ENCODE assay signal across 8 cellular contexts in the genomic region with DNA sequence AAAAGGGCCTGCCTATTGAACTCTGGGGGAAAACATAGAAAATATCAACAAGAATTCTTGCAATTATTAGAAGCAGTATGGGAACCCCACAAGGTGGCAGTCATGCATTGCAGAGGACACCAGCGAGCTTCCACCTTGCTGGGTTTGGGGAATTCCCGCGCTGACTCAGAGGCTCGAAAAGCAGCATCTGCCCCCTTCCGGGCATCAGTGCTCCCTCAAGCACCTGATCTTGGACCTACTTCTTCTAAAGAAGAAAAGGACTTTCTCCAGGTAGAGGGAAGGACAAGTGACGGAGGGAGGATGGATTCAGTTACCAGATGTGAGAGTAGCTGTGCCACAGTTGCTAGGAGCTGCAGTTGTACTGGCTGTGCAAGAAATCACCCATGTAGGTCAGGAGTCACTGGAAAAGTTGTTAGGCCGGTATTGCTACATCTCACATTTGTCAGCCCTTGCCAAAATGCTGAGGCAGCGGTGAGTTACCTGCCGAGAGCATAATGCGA.
DNase-seq lines count a peak whose midpoint lies in the region; ATAC-seq, FAIRE-seq and TF ChIP-seq lines count a peak whose summit lies in the region.
"Not testable (repeated sequence)": the region's sequence is repeated elsewhere in the genome, so short reads cannot be mapped to it uniquely, and the experiment has no call there.

No MANE protein-coding gene starts in this region.

- not testable (repeated sequence) for H2AFZ ChIP-seq in K562 (ENCODE audit: low read depth, low read length)

- CTCF ChIA-PET in K562 (lab: Yijun Ruan, JAX; ENCODE audit: low intra/inter-chr PET ratio) = interaction anchor here (0.6 to 0.7 kb wide), 2 partner anchors 529 to 644 kb away, joined by 3 read pairs; no protein-coding TSS in a partner anchor

- not testable (repeated sequence) for H3K4me1 ChIP-seq in NT2/D1 (ENCODE audit: insufficient read depth, insufficient read length); K562 (replicated peaks in 1 of 2; ENCODE audit: control insufficient read depth in 2 of 2, insufficient read depth in 2 of 2, low read length in 2 of 2)

- H4K20me1 ChIP-seq in K562 (replicated peaks; ENCODE audit: control insufficient read depth, insufficient read depth, low read length) = not testable (repeated sequence)

- WGBS in K562 (ENCODE audit: insufficient coverage, low coverage, missing lambda C conversion rate) = 20% methylated on average over 4 of the region's 10 CpGs

- not testable (repeated sequence) for H3K9ac ChIP-seq in NT2/D1 (ENCODE audit: insufficient read length, low read depth); K562 (ENCODE audit: insufficient read depth in 1 of 2, low read depth in 2 of 2, low read length in 2 of 2)

- H3K4me3 Mint-ChIP-seq in progenitor cell of endocrine pancreas (ENCODE audit: low read depth) = not testable (repeated sequence)

- intact Hi-C loops in K562 (cut with micrococcal nuclease) = not testable (repeated sequence)

- not testable (repeated sequence) for H3K27me3 Mint-ChIP-seq in progenitor cell of endocrine pancreas

- not testable (repeated sequence) for H3K9me1 ChIP-seq in K562 (ENCODE audit: control insufficient read depth, insufficient read depth, low read length)

- FAIRE-seq in K562 (lab: Jason Lieb, UNC) = not testable (repeated sequence)

- H3K4me2 ChIP-seq in K562 (ENCODE audit: insufficient read depth, low read length) = not testable (repeated sequence)

- H3K27ac ChIP-seq in K562 (ENCODE audit: extremely low read depth, low read depth, low read length) = not testable (repeated sequence)

- TF ChIP-seq EP300 in K562 (IDR thresholded peaks at IDR 0.05; ENCODE audit: low read length) = not testable (repeated sequence)

- not testable (repeated sequence) for BruUV-seq in K562 (replicated peaks; lab: Mats Ljungman, UMichigan)

- peak; percentile 86 for DNase-seq in DMS153 treated with DMSO at 0.1 percent for 48 hours (lab: John Stamatoyannopoulos, UW; ENCODE audit: unreplicated experiment)
- DNase-seq in M059J (ENCODE audit: low read depth) = peak; percentile 36
- DNase-seq in NT2/D1 (ENCODE audit: low read depth, low spot score) = peak; percentile 16
- peak; percentile 57 for DNase-seq in activated CD4-positive, alpha-beta T cell treated with anti-CD3 and anti-CD28 coated beads, Interleukin-2, amount 50 U/mL, for 1 hour
- peak in 1 of 4 experiments; percentile 26 for DNase-seq in K562 (ENCODE audit: extremely low read depth in 1 of 4, low spot score in 3 of 4)
- DNase-seq in hippocampal formation (lab: John Stamatoyannopoulos, UW) = peak; percentile 20 to 31
- peak; percentile 45 for DNase-seq in progenitor cell of endocrine pancreas (ENCODE audit: low spot score, unreplicated experiment)
- DNase-seq in stimulated activated naive CD8-positive, alpha-beta T cell treated with anti-CD3 and anti-CD28 coated beads, Interleukin-15, Interleukin-2, amounts not matched to agents 100 U/mL and 50 U/mL, for 24 hours = peak; percentile 66

- H3K9me3 Mint-ChIP-seq in progenitor cell of endocrine pancreas (ENCODE audit: low read depth) = not testable (repeated sequence)

- in situ Hi-C loops in K562 (cut with MboI) = not testable (repeated sequence)

- peak; percentile 26 to 43 (median 38); a peak in 5 of 6 replicates for TF ChIP-seq CTCF in K562 (IDR thresholded peaks at IDR 0.05 in 2 of 3, conservative IDR thresholded peaks at IDR 0.05 in 1 of 3; ENCODE audit: insufficient read depth in 2 of 3, low read depth in 1 of 3, low read length in 3 of 3)
- peak; percentile 83 for TF ChIP-seq CTCF in progenitor cell of endocrine pancreas (IDR thresholded peaks at IDR 0.05; ENCODE audit: unreplicated experiment)

- H3K27me3 ChIP-seq in NT2/D1 (ENCODE audit: insufficient read depth, insufficient read length); K562 (ENCODE audit: control insufficient read depth in 2 of 2, insufficient read depth in 2 of 2, low read length in 2 of 2): not testable (repeated sequence)

- H3K79me2 ChIP-seq in K562 (ENCODE audit: control insufficient read depth, insufficient read depth, low read length) = not testable (repeated sequence)

- H3K9me3 ChIP-seq in NT2/D1 (ENCODE audit: insufficient read depth, low read length); K562 (replicated peaks; ENCODE audit: control insufficient read depth, insufficient read depth, low read depth, low read length): not testable (repeated sequence)

- ATAC-seq in K562; stimulated activated naive CD8-positive, alpha-beta T cell treated with anti-CD3 and anti-CD28 coated beads, Interleukin-15, Interleukin-2, amounts not matched to agents 100 U/mL and 50 U/mL, for 24 hours: not testable (repeated sequence)

- H3K36me3 ChIP-seq in NT2/D1 (ENCODE audit: insufficient read depth, insufficient read length, low read length); K562 (ENCODE audit: control insufficient read depth, insufficient read depth, low read length): not testable (repeated sequence)

- not testable (repeated sequence) for H3K36me3 Mint-ChIP-seq in progenitor cell of endocrine pancreas (ENCODE audit: insufficient read depth)

- peak; percentile 56 to 70 for TF ChIP-seq RAD21 in K562 (CRISPR knock-in tag; conservative IDR thresholded peaks at IDR 0.05 in 1 of 2, IDR thresholded peaks at IDR 0.05 in 1 of 2)

- TF ChIP-seq POLR2A in K562 (conservative IDR thresholded peaks at IDR 0.05) = not testable (repeated sequence)

- POLR2A ChIA-PET in K562 (lab: Yijun Ruan, JAX) = interaction anchor here (1.3 kb wide), 1 partner anchor 529 kb away, joined by 3 read pairs; no protein-coding TSS in a partner anchor

- H3K4me1 Mint-ChIP-seq in progenitor cell of endocrine pancreas (ENCODE audit: low read depth) = peaks cover 17% of the 10 kb centered on the region

- H3K27ac Mint-ChIP-seq in progenitor cell of endocrine pancreas = peak overlapping the region; percentile 78

- not testable (repeated sequence) for H3K4me3 ChIP-seq in NT2/D1 (ENCODE audit: insufficient read length, low read depth); K562

TF ChIP-seq in K562, 482 proteins besides CTCF, POLR2A, EP300 and RAD21:
- TF ChIP-seq FOSL1 (tag; conservative IDR thresholded peaks at IDR 0.05) (peak; percentile 27; the same call in 1 of the 2 replicates), E2F8 (IDR thresholded peaks at IDR 0.05; ENCODE audit: low read depth, partially characterized antibody) (peak; percentile 75), SMC3 (conservative IDR thresholded peaks at IDR 0.05; ENCODE audit: insufficient read depth, low read depth, low read length) (0 out of 2 replicates have a peak, but pooled peaks have one; percentile 7), ATF3 (IDR thresholded peaks at IDR 0.05) (peak; percentile 47)
- TF ChIP-seq, protein P1, sequence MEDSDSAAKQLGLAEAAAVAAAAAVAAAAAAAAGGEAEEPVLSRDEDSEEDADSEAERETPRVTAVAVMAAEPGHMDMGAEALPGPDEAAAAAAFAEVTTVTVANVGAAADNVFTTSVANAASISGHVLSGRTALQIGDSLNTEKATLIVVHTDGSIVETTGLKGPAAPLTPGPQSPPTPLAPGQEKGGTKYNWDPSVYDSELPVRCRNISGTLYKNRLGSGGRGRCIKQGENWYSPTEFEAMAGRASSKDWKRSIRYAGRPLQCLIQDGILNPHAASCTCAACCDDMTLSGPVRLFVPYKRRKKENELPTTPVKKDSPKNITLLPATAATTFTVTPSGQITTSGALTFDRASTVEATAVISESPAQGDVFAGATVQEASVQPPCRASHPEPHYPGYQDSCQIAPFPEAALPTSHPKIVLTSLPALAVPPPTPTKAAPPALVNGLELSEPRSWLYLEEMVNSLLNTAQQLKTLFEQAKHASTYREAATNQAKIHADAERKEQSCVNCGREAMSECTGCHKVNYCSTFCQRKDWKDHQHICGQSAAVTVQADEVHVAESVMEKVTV (CRISPR knock-in tag; IDR thresholded peaks at IDR 0.05) = peak; percentile 48
- TF ChIP-seq ATF3 (CRISPR knock-in tag; conservative IDR thresholded peaks at IDR 0.05) = not testable (repeated sequence)
